ENCODE assay signal across 8 cellular contexts in genomic region chr16:24013733-24014645, GRCh38.
DNase-seq lines count a peak whose midpoint lies in the region; ATAC-seq, FAIRE-seq and TF ChIP-seq lines count a peak whose summit lies in the region.

No MANE protein-coding gene starts in this region.

- no peak overlapping the region for H3K4me2 ChIP-seq in PC-9

- BruUV-seq in PC-9 (replicated peaks; lab: Mats Ljungman, UMichigan), result no TSS peak

- H4K20me1 ChIP-seq in PC-9 (ENCODE audit: insufficient read depth), result no peaks in the 10 kb centered on the region

- no peaks in the 10 kb centered on the region; the same call in 1 of the 2 replicates for H3K27me3 Mint-ChIP-seq in WTC11 (ENCODE audit: low read depth)

- H3K27me3 ChIP-seq in PC-9 (ENCODE audit: insufficient read depth, low read depth), result peaks cover 32% of the 10 kb centered on the region

- H3K36me3 Mint-ChIP-seq in WTC11, result no peaks in the 10 kb centered on the region

- intact Hi-C loops in left colon (cut with DNase I, micrococcal nuclease), result loop anchor here (5.0 kb wide), 2 partner anchors 212 to 217 kb away; no protein-coding TSS in a partner anchor
- intact Hi-C loops in PC-9 (cut with micrococcal nuclease; ENCODE audit: unreplicated experiment), result loop anchor here (5.0 kb wide), 1 partner anchor 212 kb away; no protein-coding TSS in a partner anchor

- in situ Hi-C loops in GM13977 (cut with MboI; ENCODE audit: low pct_unique_long_range_greater_than_20kb, low sequenced_read_pairs, unreplicated experiment), result loop anchor here (10.0 kb wide), 1 partner anchor 209 kb away; no protein-coding TSS in a partner anchor

- no peak for FAIRE-seq in HTR-8/SVneo (lab: Jason Lieb, UNC)

- no peak overlapping the region for H2AFZ ChIP-seq in PC-9

- H3K9me3 ChIP-seq in PC-9 (ENCODE audit: insufficient read depth, low read depth), result no peaks in the 10 kb centered on the region

- no peaks in the 10 kb centered on the region for H3F3A ChIP-seq in PC-9 (ENCODE audit: insufficient read depth, low read depth)

- H3K4me1 Mint-ChIP-seq in WTC11, result 0 out of 2 replicates have a peak, but pooled peaks cover 3% of the 10 kb centered on the region

- no peaks in the 10 kb centered on the region for H3K9me2 ChIP-seq in PC-9 (ENCODE audit: insufficient read depth)

- no peaks in the 10 kb centered on the region for H3K4me1 ChIP-seq in PC-9 (replicated peaks; ENCODE audit: insufficient read depth)

- no peaks in the 10 kb centered on the region for H3K79me2 ChIP-seq in PC-9 (ENCODE audit: low read depth)

- no peaks in the 10 kb centered on the region for H3K9me3 Mint-ChIP-seq in WTC11

- TF ChIP-seq CTCF in GM13977 (IDR thresholded peaks at IDR 0.05; ENCODE audit: extremely low read depth, insufficient read depth, missing control alignments), result no peak
- TF ChIP-seq CTCF in WTC11 (IDR thresholded peaks at IDR 0.05), result no peak
- TF ChIP-seq CTCF in PC-9 (conservative IDR thresholded peaks at IDR 0.05), result no peak

- CTCF ChIA-PET in WTC11 (lab: Charles Lee), result interaction anchor here (1.6 to 2.8 kb wide), 4 partner anchors 8 to 210 kb away, joined by 6 to 10 read pairs (median 8); no protein-coding TSS in a partner anchor
- CTCF ChIA-PET in PC-9 (lab: Charles Lee), result no interaction called here

- POLR2A ChIA-PET in WTC11 (lab: Charles Lee), result no interaction called here
- POLR2A ChIA-PET in PC-9 (lab: Charles Lee; ENCODE audit: unreplicated experiment), result no interaction called here

- DNase-seq in GM13977 (ENCODE audit: low spot score), result peak; percentile 79
- peak; percentile 27 to 38 for DNase-seq in Kasumi-1 (lab: John Stamatoyannopoulos, UW)
- peak; percentile 56 for DNase-seq in activated CD4-positive, alpha-beta T cell treated with anti-CD3 and anti-CD28 coated beads for 48 hours
- DNase-seq in left colon, result peak; percentile 51 to 68
- DNase-seq in WTC11 (ENCODE audit: low spot score), result no peak
- DNase-seq in HTR-8/SVneo (ENCODE audit: insufficient read length, low spot score), result no peak
- no peak for DNase-seq in PC-9

- H3K36me3 ChIP-seq in PC-9 (ENCODE audit: low read depth), result no peaks in the 10 kb centered on the region

- H3K27ac Mint-ChIP-seq in WTC11, result no peak overlapping the region

- no peak overlapping the region for H3K4me3 ChIP-seq in PC-9

- no peak overlapping the region for H3K27ac ChIP-seq in PC-9

- peak; percentile 94 for ATAC-seq in GM21619 (IDR thresholded peaks at IDR 0.05; ENCODE audit: unreplicated experiment)
- peak; percentile 85 for ATAC-seq in left colon
- ATAC-seq in WTC11, result no peak

- no peak overlapping the region for H3K4me3 Mint-ChIP-seq in WTC11

TF ChIP-seq in WTC11, 78 proteins besides CTCF, POLR2A, EP300 and RAD21:
- TF ChIP-seq JAZF1 (CRISPR knock-in tag; IDR thresholded peaks at IDR 0.05) (no peak), JUN (CRISPR knock-in tag; IDR thresholded peaks at IDR 0.05) (no peak), CDX4 (CRISPR knock-in tag; IDR thresholded peaks at IDR 0.05; ENCODE audit: borderline replicate concordance) (no peak), ETV6 (CRISPR knock-in tag; IDR thresholded peaks at IDR 0.05) (no peak), EMX1 (CRISPR knock-in tag; IDR thresholded peaks at IDR 0.05) (no peak), SMAD3 (CRISPR knock-in tag; IDR thresholded peaks at IDR 0.05; ENCODE audit: borderline replicate concordance) (no peak), ZBTB21 (CRISPR knock-in tag; IDR thresholded peaks at IDR 0.05; ENCODE audit: borderline replicate concordance) (no peak), ZBTB43 (CRISPR knock-in tag; IDR thresholded peaks at IDR 0.05) (no peak)
- TF ChIP-seq, protein P1, sequence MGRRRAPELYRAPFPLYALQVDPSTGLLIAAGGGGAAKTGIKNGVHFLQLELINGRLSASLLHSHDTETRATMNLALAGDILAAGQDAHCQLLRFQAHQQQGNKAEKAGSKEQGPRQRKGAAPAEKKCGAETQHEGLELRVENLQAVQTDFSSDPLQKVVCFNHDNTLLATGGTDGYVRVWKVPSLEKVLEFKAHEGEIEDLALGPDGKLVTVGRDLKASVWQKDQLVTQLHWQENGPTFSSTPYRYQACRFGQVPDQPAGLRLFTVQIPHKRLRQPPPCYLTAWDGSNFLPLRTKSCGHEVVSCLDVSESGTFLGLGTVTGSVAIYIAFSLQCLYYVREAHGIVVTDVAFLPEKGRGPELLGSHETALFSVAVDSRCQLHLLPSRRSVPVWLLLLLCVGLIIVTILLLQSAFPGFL (CRISPR knock-in tag; IDR thresholded peaks at IDR 0.05; ENCODE audit: borderline replicate concordance), result no peak
- TF ChIP-seq, protein P2, sequence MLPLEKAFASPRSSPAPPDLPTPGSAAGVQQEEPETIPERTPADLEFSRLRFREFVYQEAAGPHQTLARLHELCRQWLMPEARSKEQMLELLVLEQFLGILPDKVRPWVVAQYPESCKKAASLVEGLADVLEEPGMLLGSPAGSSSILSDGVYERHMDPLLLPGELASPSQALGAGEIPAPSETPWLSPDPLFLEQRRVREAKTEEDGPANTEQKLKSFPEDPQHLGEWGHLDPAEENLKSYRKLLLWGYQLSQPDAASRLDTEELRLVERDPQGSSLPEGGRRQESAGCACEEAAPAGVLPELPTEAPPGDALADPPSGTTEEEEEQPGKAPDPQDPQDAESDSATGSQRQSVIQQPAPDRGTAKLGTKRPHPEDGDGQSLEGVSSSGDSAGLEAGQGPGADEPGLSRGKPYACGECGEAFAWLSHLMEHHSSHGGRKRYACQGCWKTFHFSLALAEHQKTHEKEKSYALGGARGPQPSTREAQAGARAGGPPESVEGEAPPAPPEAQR (CRISPR knock-in tag; IDR thresholded peaks at IDR 0.05), result no peak

Comparison
In these comparisons a context has a peak if more than half of its experiments do, and no peak if none do; other contexts are left out.
1. DNase-seq: peak in GM13977 (single experiment), Kasumi-1 (2 of 2), activated CD4-positive, alpha-beta T cell treated with anti-CD3 and anti-CD28 coated beads for 48 hours (single experiment) and left colon (2 of 2); none in WTC11 (single experiment), HTR-8/SVneo (single experiment) and PC-9 (0 of 2).